Comparison of ENCODE assay signal across 8 cellular contexts in the genomic region with DNA sequence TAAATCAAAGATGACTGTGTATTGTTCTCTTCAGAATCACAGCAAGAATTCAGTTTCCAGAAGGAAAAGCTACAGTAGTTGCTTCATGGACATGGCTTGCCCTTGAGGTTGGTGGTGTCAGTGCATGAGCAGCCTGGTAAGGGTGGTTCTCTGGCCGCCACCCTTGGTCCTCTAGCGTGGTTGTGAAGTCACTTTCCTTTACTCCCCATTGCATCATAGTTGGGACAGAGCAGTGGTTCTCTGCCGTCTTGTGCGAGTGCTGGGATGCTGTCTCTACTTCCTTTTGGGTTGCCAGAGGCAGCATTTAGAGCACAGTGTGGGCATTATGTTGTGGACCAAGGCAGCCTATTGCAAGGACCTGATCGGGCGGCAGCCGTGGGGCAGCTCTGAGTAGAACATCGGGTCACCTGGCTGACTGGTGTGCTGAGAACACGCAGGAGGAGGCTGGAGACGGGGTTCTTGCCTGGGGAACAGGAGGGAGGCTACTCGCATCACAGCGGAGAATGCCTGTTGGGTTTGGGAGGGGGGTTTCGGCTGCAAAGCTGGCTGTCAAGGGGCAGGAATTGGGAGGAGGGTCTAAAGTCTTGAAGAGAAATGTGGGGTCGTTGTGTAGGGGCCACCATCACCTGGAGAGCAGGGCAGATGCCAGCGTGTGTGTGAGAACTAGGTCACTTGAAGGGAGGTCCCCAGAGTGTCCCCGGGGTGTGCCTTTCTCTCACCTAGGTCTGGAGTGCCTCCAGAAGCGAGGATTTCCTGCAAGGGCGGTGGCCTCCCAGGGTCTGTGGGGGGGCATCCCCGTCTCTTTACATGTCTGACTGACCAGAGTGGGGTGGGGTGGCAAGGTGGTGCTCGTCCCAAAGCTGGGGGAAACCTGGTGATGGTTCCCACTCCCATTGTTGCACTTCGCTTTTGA. TPM values are rescaled to one million over a fixed set of nuclear protein-coding genes. Genes with fewer than 3 reads are reported as not detected.
A peak's percentile ranks its signal among the peaks of the same experiment; 100 is the strongest.
DNase-seq lines count a peak whose midpoint lies in the region; ATAC-seq and TF ChIP-seq lines count a peak whose summit lies in the region.

No MANE protein-coding gene starts in this region.

- intact Hi-C loops in Caco-2 (cut with micrococcal nuclease; ENCODE audit: unreplicated experiment), result no loop called here

- CTCF ChIA-PET in Caco-2 (lab: Charles Lee), result no interaction called here

- ATAC-seq in GM21367 (IDR thresholded peaks at IDR 0.05; ENCODE audit: unreplicated experiment), result no peak

- H3K36me3 ChIP-seq in Caco-2 (ENCODE audit: control insufficient read depth, insufficient read depth, low read length), result peaks cover 11% of the 10 kb centered on the region
- H3K36me3 ChIP-seq in duodenal mucosa (ENCODE audit: control insufficient read depth in 1 of 2, insufficient read depth in 2 of 2, low read length in 2 of 2), result peaks cover 9 to 44% of the 10 kb centered on the region in 2 donors

- H3K4me3 ChIP-seq in Caco-2 (ENCODE audit: low read depth, low read length), result no peak overlapping the region
- peak overlapping the region; percentile 16 to 19 for H3K4me3 ChIP-seq in duodenal mucosa (ENCODE audit: low read depth in 1 of 2, low read length in 2 of 2)

- H3K9me3 ChIP-seq in Caco-2 (peaks cover 5% of the 10 kb centered on the region; the same call in 1 of the 2 replicates), duodenal mucosa (ENCODE audit: control insufficient read depth in 1 of 2, low read length in 2 of 2) (no peaks in the 10 kb centered on the region)

- H3K27ac ChIP-seq in duodenal mucosa (ENCODE audit: low read depth, low read length), result no peak overlapping the region

- H3K9me3 Mint-ChIP-seq in Caco-2 (ENCODE audit: unreplicated experiment) (no peaks in the 10 kb centered on the region), neural crest cell (no peaks in the 10 kb centered on the region)

- H3K36me3 Mint-ChIP-seq in Caco-2 (ENCODE audit: insufficient read depth, unreplicated experiment), result peaks cover 96% of the 10 kb centered on the region
- H3K36me3 Mint-ChIP-seq in neural crest cell (ENCODE audit: low read depth), result peaks cover 13% of the 10 kb centered on the region

- POLR2A ChIA-PET in Caco-2 (lab: Charles Lee), result no interaction called here

- no peak for DNase-seq in Caco-2
- peak; percentile 31 for DNase-seq in OCI-M1 (lab: John Stamatoyannopoulos, UW)
- no peak for DNase-seq in neural crest cell (ENCODE audit: low read depth, low spot score)
- DNase-seq in SK-N-DZ (ENCODE audit: low spot score), result no peak
- DNase-seq in NCI-H2029 (lab: John Stamatoyannopoulos, UW), result no peak
- no peak for DNase-seq in epidermal melanocyte (ENCODE audit: insufficient read length, low spot score)

- no peaks in the 10 kb centered on the region for H3K27me3 Mint-ChIP-seq in Caco-2 (ENCODE audit: insufficient read depth, unreplicated experiment)
- H3K27me3 Mint-ChIP-seq in neural crest cell (ENCODE audit: low read depth), result no peaks in the 10 kb centered on the region

- H3K4me1 Mint-ChIP-seq in Caco-2 (ENCODE audit: low read depth, unreplicated experiment) (peaks cover 27% of the 10 kb centered on the region), neural crest cell (peaks cover 65% of the 10 kb centered on the region)

- H3K4me3 Mint-ChIP-seq in Caco-2 (ENCODE audit: unreplicated experiment) (no peak overlapping the region), neural crest cell (peak overlapping the region; percentile 48)

- peak overlapping the region; percentile 87 for H3K27ac Mint-ChIP-seq in Caco-2 (ENCODE audit: unreplicated experiment)
- H3K27ac Mint-ChIP-seq in neural crest cell (ENCODE audit: unreplicated experiment), result no peak overlapping the region

- H3K9ac ChIP-seq in duodenal mucosa (ENCODE audit: low read depth in 1 of 2, low read length in 2 of 2), result no peak overlapping the region

- H3K27me3 ChIP-seq in Caco-2 (replicated peaks; ENCODE audit: control insufficient read depth, insufficient read depth, low read length) (no peaks in the 10 kb centered on the region), duodenal mucosa (ENCODE audit: control insufficient read depth in 1 of 2, insufficient read depth in 2 of 2, low read length in 2 of 2) (no peaks in the 10 kb centered on the region)

- no TSS peak for BruUV-seq in Caco-2 (replicated peaks; lab: Mats Ljungman, UMichigan)

- TF ChIP-seq CTCF in Caco-2 (IDR thresholded peaks at IDR 0.05; ENCODE audit: insufficient read depth in 1 of 2, low read depth in 1 of 2, low read length in 1 of 2, severe bottlenecking in 1 of 2, unreplicated experiment in 1 of 2) (no peak), neural crest cell (conservative IDR thresholded peaks at IDR 0.05) (no peak)

- H3K4me1 ChIP-seq in Caco-2 (peaks cover 30% of the 10 kb centered on the region), duodenal mucosa (ENCODE audit: control insufficient read depth in 1 of 2, insufficient read depth in 2 of 2, low read length in 2 of 2) (peaks cover 87 to 95% of the 10 kb centered on the region in 2 donors)

RNA-seq across cellular contexts. Expression of gene ARF1, which starts 6.3 kb away (rescaled TPM):
- total RNA-seq in Caco-2 (2022), result 374 and 378 TPM in 2 replicates
- total RNA-seq in neural crest cell, result 237 and 240 TPM in 2 replicates
- polyA plus RNA-seq in SK-N-DZ (2014; cell fraction: cytosol; rRNA removed), result 153 and 169 TPM in 2 replicates
- polyA plus RNA-seq in SK-N-DZ (2014; cell fraction: nucleus; rRNA removed), result 86.2 and 120 TPM in 2 replicates

RNA-seq across cellular contexts. Expression of gene C1orf35, which starts 14.3 kb away (rescaled TPM):
- 34.2 and 34.5 TPM in 2 replicates for total RNA-seq in Caco-2 (2022)
- 29.1 and 29.7 TPM in 2 replicates for total RNA-seq in neural crest cell
- polyA plus RNA-seq in SK-N-DZ (2014; cell fraction: cytosol; rRNA removed), result 20.2 and 20.7 TPM in 2 replicates
- polyA plus RNA-seq in SK-N-DZ (2014; cell fraction: nucleus; rRNA removed), result 76.0 and 86.4 TPM in 2 replicates

RNA-seq across cellular contexts. Expression of gene MRPL55, which starts 20.3 kb away (rescaled TPM):
- 63.7 and 69.9 TPM in 2 replicates for total RNA-seq in Caco-2 (2022)
- 61.9 and 67.3 TPM in 2 replicates for total RNA-seq in neural crest cell
- polyA plus RNA-seq in SK-N-DZ (2014; cell fraction: cytosol; rRNA removed), result 93.2 and 126 TPM in 2 replicates
- polyA plus RNA-seq in SK-N-DZ (2014; cell fraction: nucleus; rRNA removed), result 96.9 and 161 TPM in 2 replicates

RNA-seq across cellular contexts. Expression of gene GUK1, which starts 51.2 kb away (rescaled TPM):
- total RNA-seq in Caco-2 (2022), result 73.6 and 74.4 TPM in 2 replicates
- total RNA-seq in neural crest cell, result 114 and 115 TPM in 2 replicates
- polyA plus RNA-seq in SK-N-DZ (2014; cell fraction: cytosol; rRNA removed), result 160 and 194 TPM in 2 replicates
- 247 and 273 TPM in 2 replicates for polyA plus RNA-seq in SK-N-DZ (2014; cell fraction: nucleus; rRNA removed)
